ENCODE assay signal across 4 cellular contexts in genomic region chr13:34013061-34013460, GRCh38.
"Had no signal": no experiment of that assay in that cellular context is flagged by ENCODE, and none has a peak within 500 bp of the region (broad histone marks: within the 10 kb centered on the region; RNA-seq: fewer than 3 reads in every experiment).

No MANE protein-coding gene starts in this region.

- H3K4me2 ChIP-seq: GM23338 had no signal

- DNase-seq: H9, HCEC 1CT had no signal

- H3K9me3 Mint-ChIP-seq: GM23338, H9, IgD-negative memory B cell had no signal

- H3K27ac Mint-ChIP-seq: GM23338, IgD-negative memory B cell had no signal

- H3K36me3 Mint-ChIP-seq: IgD-negative memory B cell had no signal

- H3K4me3 Mint-ChIP-seq: GM23338, H9, IgD-negative memory B cell had no signal

- ATAC-seq: GM23338 had no signal

- H3K4me3 ChIP-seq: GM23338 had no signal

- H3K4me1 Mint-ChIP-seq: GM23338, H9, IgD-negative memory B cell had no signal
